In genomic region chr3:178404966-178405365, GRCh38 we compare ENCODE assay signal across 28 cellular contexts.
"Had no signal": no experiment of that assay in that cellular context is flagged by ENCODE, and none has a peak within 500 bp of the region (broad histone marks: within the 10 kb centered on the region; RNA-seq: fewer than 3 reads in every experiment).

No MANE protein-coding gene starts in this region.

- FAIRE-seq: islet of Langerhans, urothelium cell line had no signal

- H3K36me3 ChIP-seq: ascending aorta, left lung, lower lobe of right lung, ovary, right lobe of liver had no signal

- H3K9me3 ChIP-seq: ascending aorta, left lung, lower lobe of right lung, mucosa of descending colon, ovary, right lobe of liver, testis had no signal

- H3K27ac ChIP-seq: ascending aorta, epithelial cell of prostate, lower lobe of right lung, right lobe of liver, VCaP had no signal

- H3K27ac Mint-ChIP-seq: activated naive CD4-positive, alpha-beta T cell treated with anti-CD3 and anti-CD28 coated beads for 36 hours; activated naive CD8-positive, alpha-beta T cell treated with anti-CD3 and anti-CD28 coated beads for 36 hours; natural killer cell treated with Interleukin-12 subunit alpha and Interleukin-12 subunit beta and Interleukin-15 and Interleukin-18, amount 100 ng/mL, for 72 hours; progenitor cell of endocrine pancreas had no signal

- H3K4me3 Mint-ChIP-seq: activated naive CD4-positive, alpha-beta T cell treated with anti-CD3 and anti-CD28 coated beads for 36 hours; activated naive CD8-positive, alpha-beta T cell treated with anti-CD3 and anti-CD28 coated beads for 36 hours; natural killer cell treated with Interleukin-12 subunit alpha and Interleukin-12 subunit beta and Interleukin-15 and Interleukin-18, amount 100 ng/mL, for 72 hours had no signal

- ATAC-seq: left lung; lower lobe of right lung; mucosa of descending colon; natural killer cell treated with Interleukin-12 subunit alpha and Interleukin-12 subunit beta and Interleukin-15 and Interleukin-18, amount 100 ng/mL, for 72 hours; right lobe of liver; stimulated activated naive CD8-positive, alpha-beta T cell treated with anti-CD3 and anti-CD28 coated beads, Interleukin-15, Interleukin-2, amounts not matched to agents 100 U/mL and 50 U/mL, for 24 hours had no signal

- H3K36me3 Mint-ChIP-seq: activated naive CD8-positive, alpha-beta T cell treated with anti-CD3 and anti-CD28 coated beads for 36 hours; natural killer cell treated with Interleukin-12 subunit alpha and Interleukin-12 subunit beta and Interleukin-15 and Interleukin-18, amount 100 ng/mL, for 72 hours had no signal

- H3K9me3 Mint-ChIP-seq: activated naive CD4-positive, alpha-beta T cell treated with anti-CD3 and anti-CD28 coated beads for 36 hours; natural killer cell treated with Interleukin-12 subunit alpha and Interleukin-12 subunit beta and Interleukin-15 and Interleukin-18, amount 100 ng/mL, for 72 hours had no signal

- DNase-seq: activated CD4-positive, alpha-beta T cell treated with anti-CD3 and anti-CD28 coated beads for 4 hours; activated CD4-positive, alpha-beta T cell treated with anti-CD3 and anti-CD28 coated beads, Interleukin-2, amount 50 U/mL, for 48 hours; activated CD8-positive, alpha-beta memory T cell treated with anti-CD3 and anti-CD28 coated beads for 24 hours; activated effector memory CD4-positive, alpha-beta T cell treated with anti-CD3 and anti-CD28 coated beads, Interleukin-2, amount 50 U/mL, for 16 hours; activated naive CD4-positive, alpha-beta T cell treated with anti-CD3 and anti-CD28 coated beads for 36 hours; activated naive CD8-positive, alpha-beta T cell treated with anti-CD3 and anti-CD28 coated beads for 36 hours; caudate nucleus; foreskin melanocyte; left lung; lower lobe of right lung; mesendoderm; mucosa of descending colon; ovary; right lobe of liver; stimulated activated CD4-positive, alpha-beta T cell treated with anti-CD3 and anti-CD28 coated beads, Interleukin-12 subunit alpha, Interleukin-12 subunit beta, amount 100 ng/mL, for 4 hours; stimulated activated CD4-positive, alpha-beta T cell treated with anti-CD3 and anti-CD28 coated beads, Interleukin-4, amount 100 ng/mL, for 1 hour; stimulated activated naive CD8-positive, alpha-beta T cell treated with anti-CD3 and anti-CD28 coated beads, Interleukin-15, Interleukin-2, amounts not matched to agents 100 U/mL and 50 U/mL, for 24 hours; T-helper 1 cell; testis; trophoblast cell had no signal

- H3K4me1 ChIP-seq: ascending aorta, left lung, lower lobe of right lung, right lobe of liver, testis had no signal

- H3K27me3 ChIP-seq: ascending aorta, left lung, ovary, right lobe of liver, testis had no signal

- H3K27me3 Mint-ChIP-seq: progenitor cell of endocrine pancreas had no signal

- H3K4me3 ChIP-seq: ascending aorta, left lung, lower lobe of right lung, mucosa of descending colon, ovary, right lobe of liver, skin epidermis, testis had no signal

- H3K4me1 Mint-ChIP-seq: activated naive CD8-positive, alpha-beta T cell treated with anti-CD3 and anti-CD28 coated beads for 36 hours had no signal
